ENCODE assay signal across 7 cellular contexts in genomic region chr7:149460493-149461330, GRCh38. TPM values are rescaled to one million over a fixed set of nuclear protein-coding genes. Genes with fewer than 3 reads are reported as not detected.
DNase-seq lines count a peak whose midpoint lies in the region; ATAC-seq and TF ChIP-seq lines count a peak whose summit lies in the region.

ZNF777 (minus strand) TSS chr7:149461062; CDS start chr7:149456022, 5,040 bp downstream.

- TF ChIP-seq POLR2A in gastrocnemius medialis (IDR thresholded peaks at IDR 0.05), result no peak

- H3K4me1 ChIP-seq in gastrocnemius medialis, result peaks cover 14 to 15% of the 10 kb centered on the region in 2 donors

- DNase-seq in NCI-H146 (lab: John Stamatoyannopoulos, UW) (peak; percentile 90), T-helper 9 cell (peak; percentile 64), astrocyte of the spinal cord (ENCODE audit: low read depth, low spot score) (peak; percentile 89), iPS DF 19.7 (ENCODE audit: low read depth, low spot score) (peak; percentile 38), gastrocnemius medialis (peak; percentile 70 to 80)

- TF ChIP-seq CTCF in astrocyte of the spinal cord (IDR thresholded peaks at IDR 0.05; ENCODE audit: low read depth, low read length), result peak; percentile 57
- TF ChIP-seq CTCF in gastrocnemius medialis (IDR thresholded peaks at IDR 0.05 in 4 of 5, conservative IDR thresholded peaks at IDR 0.05 in 1 of 5), result peak; percentile 22 to 51 (median 39)

- intact Hi-C loops in gastrocnemius medialis (cut with DNase I; ENCODE audit: low total_unique reads), result loop anchor here (1.0 to 5.0 kb wide), 4 partner anchors 37 to 198 kb away; partner anchors contain the start of genes ZNF746 and ZNF783

- H3K27me3 ChIP-seq in gastrocnemius medialis, result no peaks in the 10 kb centered on the region

- H3K36me3 ChIP-seq in gastrocnemius medialis, result peaks cover 0 to under 1% of the 10 kb centered on the region in 2 donors

- no peaks in the 10 kb centered on the region for H3K9me3 ChIP-seq in gastrocnemius medialis

- peak within 1 kb of the TSS; percentile 50 to 77 (median 72) for H3K27ac ChIP-seq in gastrocnemius medialis

- in situ Hi-C loops in astrocyte of the spinal cord (cut with HindIII; ENCODE audit: low sequenced_read_pairs) (no loop called here), gastrocnemius medialis (cut with MboI; ENCODE audit: low sequenced_read_pairs in 4 of 4) (no loop called here)

- H3K4me3 ChIP-seq in astrocyte of the spinal cord (ENCODE audit: low read depth, low read length), result peak within 1 kb of the TSS; percentile 69
- peak within 1 kb of the TSS; percentile 60 to 93 (median 74) for H3K4me3 ChIP-seq in gastrocnemius medialis

- ATAC-seq in GM18498 (IDR thresholded peaks at IDR 0.05; ENCODE audit: unreplicated experiment) (peak; percentile 98), HG02840 (IDR thresholded peaks at IDR 0.05; ENCODE audit: low FRiP score, unreplicated experiment) (peak; percentile 94), gastrocnemius medialis (peak; percentile 97 to 98)

RNA-seq across cellular contexts. Expression of gene ZNF777, which starts in this region (rescaled TPM):
- total RNA-seq in gastrocnemius medialis, result 10 to 100 TPM in 3 of 4 donors, 1 to 10 TPM in 1; 7.6 to 17.6 (median 15.1) TPM

Comparison
In these comparisons a context has a peak if more than half of its experiments do, and no peak if none do; other contexts are left out.
1. Peak in every context shown above with its lines: DNase-seq, ATAC-seq, H3K4me3 ChIP-seq and H3K27ac ChIP-seq.
2. DNase-seq: peak in every context shown above with its lines; median percentile 90 in NCI-H146; 89 in astrocyte of the spinal cord; 75 in gastrocnemius medialis; 64 in T-helper 9 cell; 38 in iPS DF 19.7.